ENCODE assay signal across 8 cellular contexts in the genomic region with DNA sequence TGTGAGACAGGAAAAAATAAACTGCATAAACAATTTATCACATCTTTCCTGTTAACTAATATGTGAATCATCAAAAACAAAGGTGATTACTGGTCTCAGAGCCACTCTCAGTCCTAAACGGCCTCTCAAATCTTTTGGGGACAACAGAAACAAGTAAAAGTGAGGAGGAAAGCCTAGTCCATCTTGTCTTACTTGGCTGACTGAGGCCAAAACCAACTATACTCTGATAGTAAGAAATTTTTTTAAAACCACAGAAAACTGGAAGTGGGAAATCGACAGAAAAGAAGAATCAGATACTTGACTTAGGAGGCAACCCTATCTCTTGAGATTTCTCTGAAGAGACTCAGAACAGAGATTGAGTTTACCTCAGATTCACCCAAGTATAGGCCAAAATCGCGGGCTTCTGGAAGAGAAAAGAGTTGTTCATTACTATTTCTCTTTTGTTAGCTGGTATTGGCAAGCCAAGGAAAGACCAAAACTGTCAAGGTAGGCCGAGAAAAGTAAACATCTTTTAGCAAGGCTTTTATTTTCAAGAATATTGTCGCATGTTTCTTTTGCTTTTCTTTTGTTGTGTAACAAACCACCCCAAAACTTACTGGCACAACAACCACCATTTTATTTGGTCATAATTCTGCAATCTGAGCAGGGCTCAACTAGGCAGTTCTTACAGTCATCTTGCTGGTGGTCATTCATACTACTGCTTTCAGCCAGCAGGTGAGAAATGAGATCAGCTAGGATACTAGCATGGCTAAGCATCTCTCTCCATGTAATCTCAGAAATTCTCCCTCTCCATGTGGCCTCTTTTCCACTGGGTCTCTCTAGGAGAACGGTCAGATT. TPM values are rescaled to one million over a fixed set of nuclear protein-coding genes. Genes with fewer than 3 reads are reported as not detected.
DNase-seq lines count a peak whose midpoint lies in the region; ATAC-seq and TF ChIP-seq lines count a peak whose summit lies in the region.

No MANE protein-coding gene starts in this region.

- H3K4me2 ChIP-seq in Karpas-422 (ENCODE audit: low read depth, low read length, poor library complexity, severe bottlenecking): no peak overlapping the region

- H3K9me3 ChIP-seq in Karpas-422 (ENCODE audit: low read length): peaks cover 15% of the 10 kb centered on the region

- H3K27ac Mint-ChIP-seq in naive B cell: peak overlapping the region; percentile 41 to 91 (median 80)

- H3K9ac ChIP-seq in Karpas-422 (ENCODE audit: low read length): no peak overlapping the region

- H3K36me3 Mint-ChIP-seq in naive B cell: peaks cover 11 to 14% of the 10 kb centered on the region in 2 donors

- no peaks in the 10 kb centered on the region for H4K20me1 ChIP-seq in Karpas-422 (ENCODE audit: insufficient read depth, low read depth, low read length)

- peaks cover 49 to 57% (median 53%) of the 10 kb centered on the region in 3 donors for H3K4me1 Mint-ChIP-seq in naive B cell

- H3K4me3 ChIP-seq in Karpas-422 (ENCODE audit: low read length): no peak overlapping the region

- H3K9me2 ChIP-seq in Karpas-422 (replicated peaks; ENCODE audit: insufficient read depth, low read length): no peaks in the 10 kb centered on the region

- peaks cover under 1% of the 10 kb centered on the region; the same call in 1 of the 2 replicates for H3K4me1 ChIP-seq in Karpas-422 (ENCODE audit: low read length)
- no peaks in the 10 kb centered on the region for H3K4me1 ChIP-seq in foreskin keratinocyte

- H3K36me3 ChIP-seq in Karpas-422 (ENCODE audit: insufficient read depth, low read length): peaks cover 61% of the 10 kb centered on the region

- no peak for TF ChIP-seq CTCF in foreskin keratinocyte (conservative IDR thresholded peaks at IDR 0.05)

- H3K27ac ChIP-seq in Karpas-422 (ENCODE audit: low read length) (no peak overlapping the region), foreskin keratinocyte (no peak overlapping the region)

- DNase-seq in NCI-H82 (lab: John Stamatoyannopoulos, UW): peak; percentile 64
- DNase-seq in NCI-H82 treated with DMSO at 0.1 percent for 48 hours (lab: John Stamatoyannopoulos, UW; ENCODE audit: unreplicated experiment): no peak
- no peak for DNase-seq in Karpas-422
- peak; percentile 50 for DNase-seq in naive B cell
- DNase-seq in stimulated activated CD4-positive, alpha-beta T cell treated with anti-CD3 and anti-CD28 coated beads, Interleukin-4, amount 100 ng/mL, for 4 hours: no peak
- DNase-seq in cerebellar nuclear complex (lab: John Stamatoyannopoulos, UW): no peak
- no peak for DNase-seq in foreskin keratinocyte

- 0 out of 2 replicates have a peak overlapping the region, but pooled peaks have one; percentile 5 for H2AFZ ChIP-seq in Karpas-422 (ENCODE audit: low read length)

- no peaks in the 10 kb centered on the region for H3K27me3 ChIP-seq in Karpas-422 (ENCODE audit: low read length)
- H3K27me3 ChIP-seq in foreskin keratinocyte: no peaks in the 10 kb centered on the region

- H3K4me3 Mint-ChIP-seq in naive B cell: peak overlapping the region in 7 of 8 donors; percentile 35 to 87 (median 63)

- no peaks in the 10 kb centered on the region for H3K27me3 Mint-ChIP-seq in naive B cell

- H3K79me2 ChIP-seq in Karpas-422 (ENCODE audit: low read length): peaks cover 36% of the 10 kb centered on the region

- peaks cover 0 to 25% (median 16%) of the 10 kb centered on the region in 7 donors for H3K9me3 Mint-ChIP-seq in naive B cell

- ATAC-seq in GM21825 (IDR thresholded peaks at IDR 0.05; ENCODE audit: unreplicated experiment): peak; percentile 46
- peak; percentile 69 to 74 for ATAC-seq in naive B cell (ENCODE audit: low read depth in 2 of 2)
- ATAC-seq in foreskin keratinocyte: no peak

RNA-seq across cellular contexts. Expression of a gene that starts 46.1 kb away (rescaled TPM):
- total RNA-seq in Karpas-422 (2014; rRNA removed; shearing (Covaris generic); ENCODE audit: low replicate concordance): 24.3 and 31.2 TPM in 2 replicates
- polyA plus RNA-seq in naive B cell (ENCODE audit: low read depth in 6 of 6): 10 to 100 TPM in 2 of 6 donors, 1 to 10 TPM in 4; 3.7 to 16.7 (median 6.3) TPM
- 2.2 and 2.5 TPM in 2 replicates for total RNA-seq in foreskin keratinocyte
- polyA plus RNA-seq in foreskin keratinocyte: 0.38 TPM in 2 replicates

Comparison
In these comparisons a context has a peak if more than half of its experiments do, and no peak if none do; other contexts are left out.
1. DNase-seq: peak in NCI-H82 (single experiment) and naive B cell (single experiment); none in NCI-H82 treated with DMSO at 0.1 percent for 48 hours (single experiment), Karpas-422 (single experiment), stimulated activated CD4-positive, alpha-beta T cell treated with anti-CD3 and anti-CD28 coated beads, Interleukin-4, amount 100 ng/mL, for 4 hours (0 of 2), cerebellar nuclear complex (0 of 2) and foreskin keratinocyte (0 of 2).